26 cellular contexts compared by ENCODE assay signal in genomic region chr10:95867866-95868265, GRCh38. TPM values are rescaled to one million over a fixed set of nuclear protein-coding genes. Genes with fewer than 3 reads are reported as not detected.
DNase-seq lines count a peak whose midpoint lies in the region; ATAC-seq, FAIRE-seq and TF ChIP-seq lines count a peak whose summit lies in the region.
"Had no signal": no experiment of that assay in that cellular context is flagged by ENCODE, and none has a peak within 500 bp of the region (broad histone marks: within the 10 kb centered on the region; RNA-seq: fewer than 3 reads in every experiment).

No MANE protein-coding gene starts in this region.

- no peak overlapping the region for H3K9ac ChIP-seq in DND-41 (ENCODE audit: low read depth, low read length)
- H3K9ac ChIP-seq in GM12878 (ENCODE audit: control insufficient read depth, insufficient read depth, low read length), result no peak overlapping the region
- H3K9ac ChIP-seq: BLaER1 treated with 17β-estradiol and CSF1 and Interleukin-3, amounts not matched to agents 10 nM and 100 nM had no signal

- H3K4me1 Mint-ChIP-seq in activated CD8-positive, alpha-beta T cell treated with anti-CD3 and anti-CD28 coated beads, Interleukin-2, amount 10 ng/mL, durations not matched to agents 7 days and 5 days (ENCODE audit: low read depth), result peaks cover 36% of the 10 kb centered on the region
- peaks cover 11% of the 10 kb centered on the region for H3K4me1 Mint-ChIP-seq in activated CD8-positive, alpha-beta T cell treated with anti-CD3 and anti-CD28 coated beads for 36 hours (ENCODE audit: low read depth)

- no peaks in the 10 kb centered on the region for H4K20me1 ChIP-seq in DND-41 (ENCODE audit: insufficient read depth, low read length)
- no peaks in the 10 kb centered on the region for H4K20me1 ChIP-seq in GM12878 (ENCODE audit: control insufficient read depth, insufficient read depth)
- H4K20me1 ChIP-seq: BLaER1 treated with 17β-estradiol and CSF1 and Interleukin-3, amounts not matched to agents 10 nM and 100 nM had no signal

- H2AFZ ChIP-seq in DND-41 (ENCODE audit: low read depth, low read length), result no peak overlapping the region
- no peak overlapping the region for H2AFZ ChIP-seq in GM12878 (ENCODE audit: control insufficient read depth, low read depth, low read length)

- peak; percentile 18 for TF ChIP-seq POLR2A in GM18951 (IDR thresholded peaks at IDR 0.05; ENCODE audit: extremely low read depth, insufficient read depth, insufficient read length)
- TF ChIP-seq POLR2A in GM12878 (IDR thresholded peaks at IDR 0.05; ENCODE audit: low read depth, low read length), result no peak

- no peak overlapping the region for H3K27ac ChIP-seq in DND-41 (ENCODE audit: low read length)
- no peak overlapping the region for H3K27ac ChIP-seq in GM12878 (ENCODE audit: control insufficient read depth, insufficient read depth)
- H3K27ac ChIP-seq: A549; BLaER1 treated with 17β-estradiol and CSF1 and Interleukin-3, amounts not matched to agents 10 nM and 100 nM had no signal

- no peak overlapping the region for H3K4me3 Mint-ChIP-seq in activated CD8-positive, alpha-beta T cell treated with anti-CD3 and anti-CD28 coated beads, Interleukin-2, amount 10 ng/mL, durations not matched to agents 7 days and 5 days
- no peak overlapping the region for H3K4me3 Mint-ChIP-seq in activated CD8-positive, alpha-beta T cell treated with anti-CD3 and anti-CD28 coated beads for 36 hours
- H3K4me3 Mint-ChIP-seq: CD14-positive monocyte; CD4-positive, alpha-beta T cell; CD8-positive, alpha-beta memory T cell; HFFc6 had no signal

- no peaks in the 10 kb centered on the region for H3K9me3 Mint-ChIP-seq in activated CD8-positive, alpha-beta T cell treated with anti-CD3 and anti-CD28 coated beads, Interleukin-2, amount 10 ng/mL, durations not matched to agents 7 days and 5 days (ENCODE audit: insufficient read depth)
- H3K9me3 Mint-ChIP-seq in activated CD8-positive, alpha-beta T cell treated with anti-CD3 and anti-CD28 coated beads for 36 hours, result no peaks in the 10 kb centered on the region
- H3K9me3 Mint-ChIP-seq: CD4-positive, alpha-beta T cell; CD8-positive, alpha-beta memory T cell; HFFc6 had no signal

- peaks cover 19% of the 10 kb centered on the region for H3K36me3 Mint-ChIP-seq in activated CD8-positive, alpha-beta T cell treated with anti-CD3 and anti-CD28 coated beads, Interleukin-2, amount 10 ng/mL, durations not matched to agents 7 days and 5 days (ENCODE audit: low read depth)
- peaks cover 7% of the 10 kb centered on the region for H3K36me3 Mint-ChIP-seq in activated CD8-positive, alpha-beta T cell treated with anti-CD3 and anti-CD28 coated beads for 36 hours (ENCODE audit: low read depth)

- POLR2A ChIA-PET in activated CD8-positive, alpha-beta T cell treated with anti-CD3 and anti-CD28 coated beads, Interleukin-2, amount 10 ng/mL, durations not matched to agents 7 days and 5 days (lab: Charles Lee), result interaction anchor here (0.6 to 0.7 kb wide), 2 partner anchors 53 to 163 kb away, joined by 3 read pairs; no protein-coding TSS in a partner anchor
- POLR2A ChIA-PET in activated CD8-positive, alpha-beta T cell treated with anti-CD3 and anti-CD28 coated beads for 36 hours (lab: Charles Lee), result no interaction called here
- POLR2A ChIA-PET in GM12878 (lab: Charles Lee), result no interaction called here

- H3K9me3 ChIP-seq in DND-41 (ENCODE audit: insufficient read depth, low read length, severe bottlenecking) (no peaks in the 10 kb centered on the region), GM12878 (replicated peaks; ENCODE audit: control insufficient read depth, insufficient read depth, low read length) (no peaks in the 10 kb centered on the region; the same call in 2 of the 3 replicates)
- H3K9me3 ChIP-seq: A549, BE2C, HAP-1 had no signal

- no peaks in the 10 kb centered on the region for H3K36me3 ChIP-seq in DND-41 (ENCODE audit: insufficient read depth, low read length)
- peaks cover 32 to 39% of the 10 kb centered on the region in 2 experiments for H3K36me3 ChIP-seq in GM12878 (ENCODE audit: control insufficient read depth in 2 of 2, insufficient read depth in 2 of 2, low read length in 1 of 2)
- H3K36me3 ChIP-seq: BE2C had no signal

- no peaks in the 10 kb centered on the region for H3K79me2 ChIP-seq in DND-41 (ENCODE audit: insufficient read depth, low read length)
- no peaks in the 10 kb centered on the region for H3K79me2 ChIP-seq in GM12878 (ENCODE audit: control insufficient read depth, insufficient read depth, low read length)

- TF ChIP-seq RAD21 in GM12878 (IDR thresholded peaks at IDR 0.05; ENCODE audit: insufficient read depth, low read depth, low read length), result no peak

- SMC1A ChIA-PET in GM12878 (lab: Charles Lee; ENCODE audit: uncharacterized antibody, unreplicated experiment), result interaction anchor here (0.6 to 4.5 kb wide), 3 partner anchors 18 to 173 kb away, joined by 3 to 52 read pairs (median 3); partner anchors contain the start of gene TCTN3

- H3K27me3 Mint-ChIP-seq in activated CD8-positive, alpha-beta T cell treated with anti-CD3 and anti-CD28 coated beads, Interleukin-2, amount 10 ng/mL, durations not matched to agents 7 days and 5 days (ENCODE audit: low read depth), result no peaks in the 10 kb centered on the region
- H3K27me3 Mint-ChIP-seq in activated CD8-positive, alpha-beta T cell treated with anti-CD3 and anti-CD28 coated beads for 36 hours, result no peaks in the 10 kb centered on the region
- H3K27me3 Mint-ChIP-seq: CD4-positive, alpha-beta T cell; CD8-positive, alpha-beta memory T cell had no signal

- RAD21 ChIA-PET in GM12878 (lab: Charles Lee; ENCODE audit: unreplicated experiment), result interaction anchor here (5.1 kb wide), 1 partner anchor 174 kb away, joined by 108 read pairs; the partner anchor contains the start of gene TCTN3

- TSS peak; percentile 6 for BruUV-seq in GM12878 (replicated peaks; lab: Mats Ljungman, UMichigan)

- DNase-seq in activated CD8-positive, alpha-beta T cell treated with anti-CD3 and anti-CD28 coated beads, Interleukin-2, amount 10 ng/mL, durations not matched to agents 7 days and 5 days, result peak; percentile 37
- DNase-seq in activated CD8-positive, alpha-beta T cell treated with anti-CD3 and anti-CD28 coated beads for 36 hours, result no peak
- DNase-seq in DND-41 (peak; percentile 8), GM12878 (ENCODE audit: low read depth, low spot score) (no peak), GM03348 (ENCODE audit: low spot score) (no peak)
- no peak for DNase-seq in activated naive CD4-positive, alpha-beta T cell treated with Interleukin-2 at 50 U/mL for 16 hours
- DNase-seq: 8988T; ACHN; AML-193; BE2C; CD4-positive, alpha-beta T cell; CD8-positive, alpha-beta memory T cell; DMS 273 treated with DMSO at 0.1 percent for 48 hours; DMS79; GF-D8; GOT3; HFFc6 had no signal

- H3K4me2 ChIP-seq in DND-41 (ENCODE audit: insufficient read depth, low read length) (no peak overlapping the region), GM12878 (ENCODE audit: control insufficient read depth, insufficient read depth) (no peak overlapping the region)
- H3K4me2 ChIP-seq: A549; BLaER1 treated with 17β-estradiol and CSF1 and Interleukin-3, amounts not matched to agents 10 nM and 100 nM had no signal

- 93% methylated on average over 4 of the region's 4 CpGs for WGBS in GM12878 (ENCODE audit: insufficient coverage, insufficient replicate concordance, low lambda C conversion rate, missing lambda C conversion rate)

- ATAC-seq in activated CD8-positive, alpha-beta T cell treated with anti-CD3 and anti-CD28 coated beads, Interleukin-2, amount 10 ng/mL, durations not matched to agents 7 days and 5 days, result peak; percentile 65
- ATAC-seq in activated CD8-positive, alpha-beta T cell treated with anti-CD3 and anti-CD28 coated beads for 36 hours, result no peak
- ATAC-seq in DND-41 (ENCODE audit: insufficient read depth, low read depth), result peak; percentile 77
- ATAC-seq in GM12878, result no peak
- ATAC-seq in HG02870 (IDR thresholded peaks at IDR 0.05; ENCODE audit: unreplicated experiment), result no peak
- ATAC-seq: A549 had no signal

- no peak for FAIRE-seq in GM12878 (lab: Jason Lieb, UNC)
- FAIRE-seq: A549, D721Med, H54 had no signal

- H3K27me3 ChIP-seq in DND-41 (ENCODE audit: insufficient read depth, low read length, poor library complexity), result no peaks in the 10 kb centered on the region
- no peaks in the 10 kb centered on the region for H3K27me3 ChIP-seq in GM12878 (replicated peaks in 1 of 2; ENCODE audit: control insufficient read depth in 2 of 2, insufficient read depth in 2 of 2, low read length in 1 of 2)
- H3K27me3 ChIP-seq: BE2C; BLaER1 treated with 17β-estradiol and CSF1 and Interleukin-3, amounts not matched to agents 10 nM and 100 nM had no signal

- no peak for TF ChIP-seq EP300 in GM12878 (IDR thresholded peaks at IDR 0.05; ENCODE audit: borderline replicate concordance in 1 of 2, control insufficient read depth in 1 of 2, low read depth in 2 of 2, low read length in 2 of 2)

- CTCF ChIA-PET in activated CD8-positive, alpha-beta T cell treated with anti-CD3 and anti-CD28 coated beads, Interleukin-2, amount 10 ng/mL, durations not matched to agents 7 days and 5 days (lab: Charles Lee), result interaction anchor here (5.5 to 10.0 kb wide), 2 partner anchors 27 to 175 kb away, joined by 185 to 249 read pairs; partner anchors contain the start of gene TCTN3
- CTCF ChIA-PET in activated CD8-positive, alpha-beta T cell treated with anti-CD3 and anti-CD28 coated beads for 36 hours (lab: Charles Lee), result interaction anchor here (1.3 to 4.9 kb wide), 2 partner anchors 26 to 173 kb away, joined by 3 to 75 read pairs; partner anchors contain the start of gene TCTN3
- CTCF ChIA-PET in GM12878 (lab: Yijun Ruan, JAX), result interaction anchor here (0.9 to 2.0 kb wide), 2 partner anchors 26 to 174 kb away, joined by 5 to 16 read pairs; partner anchors contain the start of gene TCTN3

- H3K27ac Mint-ChIP-seq in activated CD8-positive, alpha-beta T cell treated with anti-CD3 and anti-CD28 coated beads, Interleukin-2, amount 10 ng/mL, durations not matched to agents 7 days and 5 days, result peak overlapping the region; percentile 2
- no peak overlapping the region for H3K27ac Mint-ChIP-seq in activated CD8-positive, alpha-beta T cell treated with anti-CD3 and anti-CD28 coated beads for 36 hours
- H3K27ac Mint-ChIP-seq: CD4-positive, alpha-beta T cell; HFFc6 had no signal

- TF ChIP-seq CTCF in activated CD8-positive, alpha-beta T cell treated with anti-CD3 and anti-CD28 coated beads for 36 hours (IDR thresholded peaks at IDR 0.05), result no peak
- TF ChIP-seq CTCF in DND-41 (IDR thresholded peaks at IDR 0.05; ENCODE audit: borderline replicate concordance, extremely low read depth, low read length, poor library complexity, severe bottlenecking) (no peak), GM12878 (IDR thresholded peaks at IDR 0.05 in 2 of 3, conservative IDR thresholded peaks at IDR 0.05 in 1 of 3; ENCODE audit: control insufficient read depth in 2 of 3, extremely low read depth in 1 of 3, insufficient read depth in 1 of 3, low read depth in 3 of 3, low read length in 3 of 3) (no peak)

- H3K4me3 ChIP-seq in DND-41 (ENCODE audit: low read depth in 1 of 2, low read length in 2 of 2), result no peak overlapping the region
- H3K4me3 ChIP-seq in GM12878, result no peak overlapping the region
- H3K4me3 ChIP-seq: A549; BLaER1 treated with 17β-estradiol and CSF1 and Interleukin-3, amounts not matched to agents 10 nM and 100 nM; HAP-1 had no signal

- no peaks in the 10 kb centered on the region for H3K4me1 ChIP-seq in DND-41 (ENCODE audit: insufficient read depth, low read length)
- peaks cover 9% of the 10 kb centered on the region; the same call in 1 of the 2 replicates for H3K4me1 ChIP-seq in GM12878 (ENCODE audit: control insufficient read depth, insufficient read depth, low read length)
- H3K4me1 ChIP-seq: A549, BE2C, HAP-1 had no signal

- intact Hi-C loops in activated CD8-positive, alpha-beta T cell treated with anti-CD3 and anti-CD28 coated beads for 36 hours (cut with micrococcal nuclease), result no loop called here
- intact Hi-C loops in GM12878 (cut with micrococcal nuclease; ENCODE audit: unreplicated experiment), result no loop called here

- in situ Hi-C loops in GM18951 (cut with MboI; ENCODE audit: low sequenced_read_pairs, unreplicated experiment) (no loop called here), GM12878 (cut with MboI) (no loop called here)

RNA-seq across cellular contexts. Expression of gene CC2D2B, which starts 39.9 kb away (rescaled TPM):
- total RNA-seq in activated CD8-positive, alpha-beta T cell treated with anti-CD3 and anti-CD28 coated beads, Interleukin-2, amount 10 ng/mL, durations not matched to agents 7 days and 5 days, result under 1 TPM; 0.21 to 0.34 TPM
- total RNA-seq in activated CD8-positive, alpha-beta T cell treated with anti-CD3 and anti-CD28 coated beads for 36 hours, result under 1 TPM in 1 of 2 experiments, not detected in 1; 0.31 TPM
- 68.4 and 68.6 TPM in 2 replicates for total RNA-seq in GM12878 (2013; cell fraction: nucleolus; rRNA removed)
- total RNA-seq in GM12878 (2014; rRNA removed), result 1.3 and 1.9 TPM in 2 replicates
- 1.5 TPM in 2 replicates for total RNA-seq in GM12878 (2014; rRNA removed; fragmentation: Illumina TruSeq; extraction: Trizol)
- total RNA-seq in GM12878 (2021), result 0.72 and 0.80 TPM in 2 replicates
- 0.16 TPM for polyA plus RNA-seq in GM12878 (2011; ENCODE audit: low read depth)
- 2.8 and 5.5 TPM in 2 replicates for polyA plus RNA-seq in GM12878 (2011; rRNA removed)
- polyA plus RNA-seq in GM12878 (2011; cell fraction: cytosol; rRNA removed), result 0.54 and 0.60 TPM in 2 replicates
- polyA plus RNA-seq in GM12878 (2011; cell fraction: nucleus; rRNA removed), result 4.7 and 6.6 TPM in 2 replicates
- polyA plus RNA-seq in GM12878 (2012), result 0.58 and 1.2 TPM in 2 replicates
- 0.74 and 0.78 TPM in 2 replicates for polyA plus RNA-seq in GM12878 (2014; fragmentation: Illumina TruSeq; extraction: Trizol)
- under 1 TPM; 0.42 to 0.58 TPM for polyA plus RNA-seq in GM12878 (2014; fragmentation: Nextera tagmentation; extraction: Ambion mirVana)
- 0.32 and 1.4 TPM in 2 replicates for polyA plus RNA-seq in GM12878 (2014; rRNA removed)
- polyA plus RNA-seq in GM12878 (2016; fragmentation: Nextera tagmentation; extraction: Ambion mirVana), result under 1 TPM; 0.54 to 0.79 TPM
- 2.2 and 2.9 TPM in 2 replicates for polyA minus RNA-seq in GM12878 (2011; rRNA and poly(A)+ RNA removed)
- 0.52 and 0.80 TPM in 2 replicates for polyA minus RNA-seq in GM12878 (2011; cell fraction: cytosol; rRNA and poly(A)+ RNA removed)
- 7.5 and 8.0 TPM in 2 replicates for polyA minus RNA-seq in GM12878 (2011; cell fraction: nucleus; rRNA and poly(A)+ RNA removed)
- total RNA-seq: CD4-positive, alpha-beta T cell; CD8-positive, alpha-beta memory T cell; G401; HFFc6 had no signal
- polyA plus RNA-seq: CD8-positive, alpha-beta memory T cell had no signal

Comparison
In these comparisons a context has a peak if more than half of its experiments do, and no peak if none do; other contexts are left out.
1. ATAC-seq: peak in activated CD8-positive, alpha-beta T cell treated with anti-CD3 and anti-CD28 coated beads, Interleukin-2, amount 10 ng/mL, durations not matched to agents 7 days and 5 days (single experiment) and DND-41 (single experiment); none in activated CD8-positive, alpha-beta T cell treated with anti-CD3 and anti-CD28 coated beads for 36 hours (single experiment), GM12878 (single experiment) and HG02870 (single experiment).
2. DNase-seq: peak in activated CD8-positive, alpha-beta T cell treated with anti-CD3 and anti-CD28 coated beads, Interleukin-2, amount 10 ng/mL, durations not matched to agents 7 days and 5 days (single experiment) and DND-41 (single experiment); none in activated CD8-positive, alpha-beta T cell treated with anti-CD3 and anti-CD28 coated beads for 36 hours (single experiment), GM12878 (single experiment), activated naive CD4-positive, alpha-beta T cell treated with Interleukin-2 at 50 U/mL for 16 hours (single experiment) and GM03348 (single experiment).